22 cellular contexts compared by ENCODE assay signal in the genomic region with DNA sequence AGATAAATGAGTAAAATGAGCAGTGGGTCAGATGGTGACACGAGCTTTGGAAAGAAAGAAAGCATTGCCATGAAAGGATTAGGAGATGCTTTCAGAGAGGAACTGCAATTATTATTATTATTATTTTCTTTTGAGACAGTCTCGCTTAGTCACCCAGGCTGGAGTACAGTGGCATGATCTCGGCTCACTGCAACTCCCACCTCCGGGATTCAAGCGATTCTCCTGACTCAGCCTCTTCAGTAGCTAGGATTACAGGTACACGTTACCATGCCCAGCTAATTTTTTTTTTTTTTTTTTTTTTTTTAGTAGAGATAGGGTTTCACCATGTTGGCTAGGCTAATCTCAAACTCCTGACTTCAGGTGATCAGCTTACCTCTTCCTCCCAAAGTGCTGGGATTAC.
"Had no signal": no experiment of that assay in that cellular context is flagged by ENCODE, and none has a peak within 500 bp of the region (broad histone marks: within the 10 kb centered on the region; RNA-seq: fewer than 3 reads in every experiment).

No MANE protein-coding gene starts in this region.

- H3K36me3 ChIP-seq: adrenal gland, cardiac muscle cell, gastrocnemius medialis, heart right ventricle, lower lobe of right lung, prostate gland, thyroid gland had no signal

- H3K9me3 ChIP-seq: adrenal gland, gastrocnemius medialis, heart right ventricle, lower lobe of right lung, prostate gland, thyroid gland had no signal

- H3K27ac ChIP-seq: adrenal gland, gastrocnemius medialis, lower lobe of right lung, prostate gland, thyroid gland had no signal

- DNase-seq: activated CD4-positive, alpha-beta T cell treated with anti-CD3 and anti-CD28 coated beads for 36 hours; activated CD4-positive, alpha-beta T cell treated with anti-CD3 and anti-CD28 coated beads, Interleukin-2, amount 50 U/mL, for 4 hours; activated CD8-positive, alpha-beta memory T cell treated with anti-CD3 and anti-CD28 coated beads for 24 hours; activated CD8-positive, alpha-beta memory T cell treated with anti-CD3 and anti-CD28 coated beads, Interleukin-2, amount 50 U/mL, for 4 hours; activated T-cell treated with anti-CD3 and anti-CD28 coated beads, Interleukin-2, amount 50 U/mL, for 24 hours; adrenal gland; gastrocnemius medialis; heart right ventricle; left colon; lower lobe of right lung; natural killer cell; stimulated activated CD4-positive, alpha-beta T cell treated with anti-CD3 and anti-CD28 coated beads, Interleukin-4, amount 100 ng/mL, for 24 hours; stimulated activated naive CD4-positive, alpha-beta T cell treated with Interleukin-2 at 50 U/mL for 16 hours; T1000; thyroid gland had no signal

- H3K4me3 ChIP-seq: adrenal gland, cardiac muscle cell, gastrocnemius medialis, heart right ventricle, lower lobe of right lung, prostate gland, thyroid gland had no signal

- H3K4me1 ChIP-seq: gastrocnemius medialis, lower lobe of right lung, prostate gland had no signal

- H3K27me3 ChIP-seq: adrenal gland, cardiac muscle cell, gastrocnemius medialis, heart right ventricle, thyroid gland had no signal

- ATAC-seq: activated CD4-positive, alpha-beta T cell treated with anti-CD3 and anti-CD28 coated beads for 36 hours; activated naive CD4-positive, alpha-beta T cell treated with anti-CD3 and anti-CD28 coated beads, Interleukin-2, amount 50 U/mL, for 72 hours; activated T-helper 17 cell treated with anti-CD3 and anti-CD28 coated beads, Interleukin-2, amount 50 U/mL, for 72 hours; esophagus mucosa; gastrocnemius medialis; left colon; lower lobe of right lung; natural killer cell; WTC11 had no signal

- FAIRE-seq: keratinocyte had no signal
